ENCODE assay signal across 6 cellular contexts in the genomic region with DNA sequence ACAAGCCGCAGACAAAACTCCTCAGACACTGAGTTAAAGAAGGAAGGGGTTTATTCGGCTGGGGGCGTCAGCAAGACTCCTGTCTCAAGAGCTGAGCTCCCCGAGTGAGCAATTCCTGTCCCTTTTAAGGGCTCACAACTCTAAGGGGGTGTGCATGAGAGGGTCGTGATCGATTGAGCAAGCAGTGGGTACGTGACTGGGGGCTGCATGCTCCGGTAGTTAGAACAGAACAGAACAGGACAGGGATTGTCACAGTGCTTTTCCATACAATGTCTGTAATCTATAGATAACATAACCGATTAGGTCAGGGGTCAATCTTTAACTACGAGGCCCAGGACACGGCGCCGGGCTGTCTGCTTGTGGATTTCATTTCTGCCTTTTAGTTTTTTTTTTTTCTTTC. TPM values are rescaled to one million over a fixed set of nuclear protein-coding genes. Genes with fewer than 3 reads are reported as not detected.
DNase-seq lines count a peak whose midpoint lies in the region; ATAC-seq and TF ChIP-seq lines count a peak whose summit lies in the region.
"Not testable (repeated sequence)": the region's sequence is repeated elsewhere in the genome, so short reads cannot be mapped to it uniquely, and the experiment has no call there.

No MANE protein-coding gene starts in this region.

- H3K36me3 ChIP-seq in BLaER1 treated with 17β-estradiol and CSF1 and Interleukin-3, amounts not matched to agents 10 nM and 100 nM, result peaks cover 0 to 14% (median 0%) of the 10 kb centered on the region in 11 experiments; a peak in 6 of 22 replicates
- not testable (repeated sequence) for H3K36me3 ChIP-seq in naive thymus-derived CD4-positive, alpha-beta T cell (ENCODE audit: control insufficient read depth in 2 of 3, insufficient read depth in 3 of 3, low read length in 3 of 3)

- intact Hi-C loops in naive thymus-derived CD4-positive, alpha-beta T cell (cut with micrococcal nuclease), result not testable (repeated sequence)

- H3K9me3 ChIP-seq in BLaER1 treated with 17β-estradiol and CSF1 and Interleukin-3, amounts not matched to agents 10 nM and 100 nM (replicated peaks in 1 of 11), result peaks cover 16 to 38% (median 28%) of the 10 kb centered on the region in 11 experiments
- not testable (repeated sequence) for H3K9me3 ChIP-seq in naive thymus-derived CD4-positive, alpha-beta T cell (ENCODE audit: control insufficient read depth in 2 of 3, low read length in 3 of 3)

- peak overlapping the region in 2 of 10 experiments; percentile 43 to 50; a peak in 5 of 20 replicates for H3K4me3 ChIP-seq in BLaER1 treated with 17β-estradiol and CSF1 and Interleukin-3, amounts not matched to agents 10 nM and 100 nM
- not testable (repeated sequence) for H3K4me3 ChIP-seq in naive thymus-derived CD4-positive, alpha-beta T cell (ENCODE audit: low read length)

- TF ChIP-seq CTCF in glutamatergic neuron (IDR thresholded peaks at IDR 0.05; ENCODE audit: partially characterized antibody, unreplicated experiment); progenitor cell of endocrine pancreas (IDR thresholded peaks at IDR 0.05; ENCODE audit: unreplicated experiment): not testable (repeated sequence)

- not testable (repeated sequence) for ATAC-seq in naive thymus-derived CD4-positive, alpha-beta T cell

- H3K4me1 Mint-ChIP-seq in IgD-negative memory B cell (peaks cover 22 to 35% (median 24%) of the 10 kb centered on the region in 3 donors), glutamatergic neuron (ENCODE audit: low read depth, unreplicated experiment) (peaks cover 20% of the 10 kb centered on the region)
- H3K4me1 Mint-ChIP-seq in activated CD4-positive, alpha-beta T cell treated with anti-CD3 and anti-CD28 coated beads, Interleukin-2, amount 10 ng/mL, durations not matched to agents 7 days and 5 days, result peaks cover 54% of the 10 kb centered on the region
- H3K4me1 Mint-ChIP-seq in naive thymus-derived CD4-positive, alpha-beta T cell, result peaks cover 30 to 84% (median 61%) of the 10 kb centered on the region in 7 donors
- not testable (repeated sequence) for H3K4me1 Mint-ChIP-seq in progenitor cell of endocrine pancreas (ENCODE audit: low read depth)

- not testable (repeated sequence) for H4K20me1 ChIP-seq in BLaER1 treated with 17β-estradiol and CSF1 and Interleukin-3, amounts not matched to agents 10 nM and 100 nM

- H3K27ac ChIP-seq in BLaER1 treated with 17β-estradiol and CSF1 and Interleukin-3, amounts not matched to agents 10 nM and 100 nM, result peak overlapping the region in 8 of 11 experiments; percentile 73 to 86 (median 81); a peak in 14 of 22 replicates
- not testable (repeated sequence) for H3K27ac ChIP-seq in naive thymus-derived CD4-positive, alpha-beta T cell (ENCODE audit: low read depth, low read length)

- H3K9ac ChIP-seq in BLaER1 treated with 17β-estradiol and CSF1 and Interleukin-3, amounts not matched to agents 10 nM and 100 nM, result peak overlapping the region in 7 of 11 experiments; percentile 45 to 78 (median 72); a peak in 13 of 22 replicates

- not testable (repeated sequence) for H3K9me3 Mint-ChIP-seq in IgD-negative memory B cell; activated CD4-positive, alpha-beta T cell treated with anti-CD3 and anti-CD28 coated beads, Interleukin-2, amount 10 ng/mL, durations not matched to agents 7 days and 5 days; naive thymus-derived CD4-positive, alpha-beta T cell; progenitor cell of endocrine pancreas (ENCODE audit: low read depth)
- H3K9me3 Mint-ChIP-seq in glutamatergic neuron (ENCODE audit: unreplicated experiment), result peaks cover 12% of the 10 kb centered on the region

- H3K27me3 ChIP-seq in BLaER1 treated with 17β-estradiol and CSF1 and Interleukin-3, amounts not matched to agents 10 nM and 100 nM; naive thymus-derived CD4-positive, alpha-beta T cell (ENCODE audit: control insufficient read depth in 2 of 2, insufficient read depth in 2 of 2, low read length in 2 of 2): not testable (repeated sequence)

- H3K27me3 Mint-ChIP-seq in IgD-negative memory B cell; activated CD4-positive, alpha-beta T cell treated with anti-CD3 and anti-CD28 coated beads, Interleukin-2, amount 10 ng/mL, durations not matched to agents 7 days and 5 days; naive thymus-derived CD4-positive, alpha-beta T cell: not testable (repeated sequence)
- H3K27me3 Mint-ChIP-seq in glutamatergic neuron (ENCODE audit: unreplicated experiment) (peaks cover 20% of the 10 kb centered on the region), progenitor cell of endocrine pancreas (peaks cover 12% of the 10 kb centered on the region)

- H3K27ac Mint-ChIP-seq in IgD-negative memory B cell, result peak overlapping the region in 1 of 3 donors; percentile 45
- peak overlapping the region; percentile 6 for H3K27ac Mint-ChIP-seq in activated CD4-positive, alpha-beta T cell treated with anti-CD3 and anti-CD28 coated beads, Interleukin-2, amount 10 ng/mL, durations not matched to agents 7 days and 5 days
- peak overlapping the region; percentile 15 for H3K27ac Mint-ChIP-seq in glutamatergic neuron (ENCODE audit: unreplicated experiment)
- H3K27ac Mint-ChIP-seq in naive thymus-derived CD4-positive, alpha-beta T cell, result peak overlapping the region in 7 of 9 donors; percentile 62 to 91 (median 66)
- H3K27ac Mint-ChIP-seq in progenitor cell of endocrine pancreas, result peak overlapping the region; percentile 67

- peaks cover 58 to 98% (median 85%) of the 10 kb centered on the region in 10 experiments for H3K4me1 ChIP-seq in BLaER1 treated with 17β-estradiol and CSF1 and Interleukin-3, amounts not matched to agents 10 nM and 100 nM
- peaks cover 26 to 66% of the 10 kb centered on the region in 2 donors for H3K4me1 ChIP-seq in naive thymus-derived CD4-positive, alpha-beta T cell (ENCODE audit: control insufficient read depth in 2 of 2, insufficient read depth in 2 of 2, low read length in 2 of 2)

- CTCF ChIA-PET in activated CD4-positive, alpha-beta T cell treated with anti-CD3 and anti-CD28 coated beads, Interleukin-2, amount 10 ng/mL, durations not matched to agents 7 days and 5 days (lab: Charles Lee), result not testable (repeated sequence)
- CTCF ChIA-PET in naive thymus-derived CD4-positive, alpha-beta T cell (lab: Charles Lee), result interaction anchor here (1.0 to 1.1 kb wide), 2 partner anchors 7 to 10 kb away, joined by 3 to 4 read pairs; no protein-coding TSS in a partner anchor

- H3K4me3 Mint-ChIP-seq in IgD-negative memory B cell, result peak overlapping the region in 3 of 4 donors; percentile 45 to 78 (median 68)
- not testable (repeated sequence) for H3K4me3 Mint-ChIP-seq in activated CD4-positive, alpha-beta T cell treated with anti-CD3 and anti-CD28 coated beads, Interleukin-2, amount 10 ng/mL, durations not matched to agents 7 days and 5 days; glutamatergic neuron (ENCODE audit: unreplicated experiment); progenitor cell of endocrine pancreas (ENCODE audit: low read depth)
- H3K4me3 Mint-ChIP-seq in naive thymus-derived CD4-positive, alpha-beta T cell, result peak overlapping the region in 5 of 10 donors; percentile 34 to 78 (median 50)

- peak overlapping the region; percentile 62 to 91 (median 85) for H3K4me2 ChIP-seq in BLaER1 treated with 17β-estradiol and CSF1 and Interleukin-3, amounts not matched to agents 10 nM and 100 nM

- POLR2A ChIA-PET in activated CD4-positive, alpha-beta T cell treated with anti-CD3 and anti-CD28 coated beads, Interleukin-2, amount 10 ng/mL, durations not matched to agents 7 days and 5 days (lab: Charles Lee), result not testable (repeated sequence)
- POLR2A ChIA-PET in naive thymus-derived CD4-positive, alpha-beta T cell (lab: Charles Lee), result interaction anchor here (1.2 to 3.0 kb wide), 3 partner anchors 7 to 49 kb away, joined by 3 to 18 read pairs (median 13); no protein-coding TSS in a partner anchor

- DNase-seq in activated CD4-positive, alpha-beta T cell treated with anti-CD3 and anti-CD28 coated beads, Interleukin-2, amount 10 ng/mL, durations not matched to agents 7 days and 5 days; glutamatergic neuron; naive thymus-derived CD4-positive, alpha-beta T cell; progenitor cell of endocrine pancreas (ENCODE audit: low spot score, unreplicated experiment): not testable (repeated sequence)

- H3K36me3 Mint-ChIP-seq in IgD-negative memory B cell; activated CD4-positive, alpha-beta T cell treated with anti-CD3 and anti-CD28 coated beads, Interleukin-2, amount 10 ng/mL, durations not matched to agents 7 days and 5 days (ENCODE audit: low read depth); glutamatergic neuron (ENCODE audit: unreplicated experiment); naive thymus-derived CD4-positive, alpha-beta T cell; progenitor cell of endocrine pancreas (ENCODE audit: insufficient read depth): not testable (repeated sequence)

RNA-seq across cellular contexts. Expression of a gene that starts 49.5 kb away (rescaled TPM):
- 6.8 TPM for polyA plus RNA-seq in IgD-negative memory B cell
- 10 to 100 TPM; 49.8 to 51.1 TPM for total RNA-seq in activated CD4-positive, alpha-beta T cell treated with anti-CD3 and anti-CD28 coated beads, Interleukin-2, amount 10 ng/mL, durations not matched to agents 7 days and 5 days
- total RNA-seq in glutamatergic neuron (ENCODE audit: unreplicated experiment), result 211 TPM
- 100 to 1,000 TPM in 2 of 5 experiments, 10 to 100 TPM in 3; 56.3 to 105 (median 93.0) TPM for total RNA-seq in naive thymus-derived CD4-positive, alpha-beta T cell
- under 1 TPM; 0.77 to 0.92 TPM for polyA plus RNA-seq in naive thymus-derived CD4-positive, alpha-beta T cell
- 195 and 199 TPM in 2 replicates for total RNA-seq in progenitor cell of endocrine pancreas
